ENCODE assay signal across 14 cellular contexts in the genomic region with DNA sequence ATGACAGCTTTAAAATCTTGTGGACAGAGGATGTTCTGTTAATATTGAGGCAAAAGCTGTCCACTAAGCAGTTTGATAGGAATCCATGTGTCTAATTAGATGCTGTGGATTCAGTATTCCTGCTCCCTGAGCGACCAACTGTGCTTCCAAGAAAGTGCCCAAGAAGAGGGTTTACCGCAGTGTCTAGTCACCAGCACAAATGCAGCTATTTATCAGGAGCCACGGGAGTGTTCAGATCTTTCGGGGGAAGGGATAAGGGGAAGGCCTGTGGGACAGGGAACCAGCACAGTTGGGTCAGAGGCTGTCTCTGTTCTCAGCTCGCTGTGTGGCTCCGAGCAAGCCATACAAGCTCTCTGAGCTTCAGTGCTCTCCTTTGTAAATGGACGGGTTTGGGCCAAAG.
A peak's percentile ranks its signal among the peaks of the same experiment; 100 is the strongest.
DNase-seq lines count a peak whose midpoint lies in the region; ATAC-seq, FAIRE-seq and TF ChIP-seq lines count a peak whose summit lies in the region.
"Had no signal": no experiment of that assay in that cellular context is flagged by ENCODE, and none has a peak within 500 bp of the region (broad histone marks: within the 10 kb centered on the region; RNA-seq: fewer than 3 reads in every experiment).

No MANE protein-coding gene starts in this region.

- H2BK120ac ChIP-seq in mesenchymal stem cell (ENCODE audit: low read depth, low read length) = no peak overlapping the region

- H3K9ac ChIP-seq in endothelial cell of umbilical vein (replicated peaks; ENCODE audit: extremely low read depth, insufficient read depth, low read length) (peak overlapping the region; percentile 91), mesenchymal stem cell (ENCODE audit: low read length) (peak overlapping the region; percentile 34), skeletal muscle satellite cell (ENCODE audit: low read depth, low read length) (peak overlapping the region; percentile 82)
- H3K9ac ChIP-seq: BLaER1 had no signal

- dilution Hi-C loops in endothelial cell of umbilical vein (cut with MboI; ENCODE audit: extremely low pct_ligation_motif_present, low sequenced_read_pairs) = no loop called here

- H3K4me1 ChIP-seq in endothelial cell of umbilical vein (ENCODE audit: control insufficient read depth, extremely low read depth, insufficient read depth, low read length) = peaks cover 54% of the 10 kb centered on the region
- peaks cover 47% of the 10 kb centered on the region for H3K4me1 ChIP-seq in mesenchymal stem cell (ENCODE audit: control insufficient read depth, insufficient read depth, low read depth, low read length)
- H3K4me1 ChIP-seq in skeletal muscle satellite cell (ENCODE audit: control insufficient read depth, insufficient read depth, low read length) = peaks cover 68% of the 10 kb centered on the region

- H3K4me2 ChIP-seq in endothelial cell of umbilical vein (ENCODE audit: insufficient read depth, low read length) = peak overlapping the region; percentile 16
- no peak overlapping the region for H3K4me2 ChIP-seq in mesenchymal stem cell (ENCODE audit: low read length, poor library complexity, severe bottlenecking)
- no peak overlapping the region for H3K4me2 ChIP-seq in skeletal muscle satellite cell (ENCODE audit: low read length)
- H3K4me2 ChIP-seq: BLaER1 had no signal

- H3K9me3 ChIP-seq in endothelial cell of umbilical vein (replicated peaks; ENCODE audit: control insufficient read depth, insufficient read depth, low read length) (peaks cover 9% of the 10 kb centered on the region), mesenchymal stem cell (ENCODE audit: control insufficient read depth, low read length) (peaks cover 12% of the 10 kb centered on the region), skeletal muscle satellite cell (replicated peaks; ENCODE audit: low read length) (peaks cover 12% of the 10 kb centered on the region)
- H3K9me3 ChIP-seq: BLaER1 had no signal

- H3K4me3 ChIP-seq in endothelial cell of umbilical vein (replicated peaks in 1 of 3; ENCODE audit: insufficient read depth in 1 of 3, low read depth in 1 of 3, low read length in 3 of 3) (no peak overlapping the region), mesenchymal stem cell (ENCODE audit: insufficient read depth in 1 of 2, low read depth in 1 of 2, low read length in 2 of 2) (peak overlapping the region in 1 of 2 experiments; percentile 19), skeletal muscle satellite cell (ENCODE audit: low read length) (no peak overlapping the region)
- H3K4me3 ChIP-seq: BLaER1 had no signal

- H2AFZ ChIP-seq in endothelial cell of umbilical vein (ENCODE audit: low read depth, low read length) (no peak overlapping the region), mesenchymal stem cell (ENCODE audit: low read depth, low read length) (no peak overlapping the region)

- no peak overlapping the region for H2BK15ac ChIP-seq in mesenchymal stem cell (ENCODE audit: low read depth, poor library complexity, severe bottlenecking)

- peaks cover 14% of the 10 kb centered on the region for H3K79me2 ChIP-seq in endothelial cell of umbilical vein (ENCODE audit: control insufficient read depth, insufficient read depth, low read length)

- FAIRE-seq in endothelial cell of umbilical vein (lab: Jason Lieb, UNC) = no peak

- H3K18ac ChIP-seq in mesenchymal stem cell (ENCODE audit: low read depth in 1 of 2, low read length in 2 of 2) = peak overlapping the region; percentile 2 to 79

- TF ChIP-seq CTCF in endothelial cell of umbilical vein (IDR thresholded peaks at IDR 0.05; ENCODE audit: extremely low read depth in 1 of 2, insufficient read depth in 1 of 2, low read depth in 1 of 2, low read length in 2 of 2) = no peak

- H3K27me3 ChIP-seq in endothelial cell of umbilical vein (ENCODE audit: control insufficient read depth in 2 of 2, insufficient read depth in 2 of 2, low read length in 2 of 2) (no peaks in the 10 kb centered on the region), mesenchymal stem cell (ENCODE audit: control insufficient read depth in 1 of 2, insufficient read depth in 1 of 2, low read length in 2 of 2) (no peaks in the 10 kb centered on the region), skeletal muscle satellite cell (ENCODE audit: control insufficient read depth, insufficient read depth, low read length) (no peaks in the 10 kb centered on the region)
- H3K27me3 ChIP-seq: BLaER1 had no signal

- WGBS in mesenchymal stem cell = 54% methylated on average over 6 of the region's 7 CpGs

- peak overlapping the region; percentile 40 for H4K91ac ChIP-seq in mesenchymal stem cell (ENCODE audit: low read length)

- peak overlapping the region in 1 of 2 experiments; percentile 5 for H3K4ac ChIP-seq in mesenchymal stem cell (ENCODE audit: low read depth in 1 of 2, low read length in 2 of 2)

- H3K23ac ChIP-seq in mesenchymal stem cell (ENCODE audit: low read length in 2 of 2) = no peak overlapping the region

- ATAC-seq in HG03457 (IDR thresholded peaks at IDR 0.05; ENCODE audit: unreplicated experiment) = no peak

- peaks cover 26% of the 10 kb centered on the region for H3K79me1 ChIP-seq in mesenchymal stem cell (replicated peaks; ENCODE audit: low read length, poor library complexity, severe bottlenecking)

- no peak overlapping the region for H3K14ac ChIP-seq in mesenchymal stem cell (ENCODE audit: low read length in 2 of 2)

- CTCF ChIA-PET in endothelial cell of umbilical vein (lab: Charles Lee) = interaction anchor here (0.9 to 6.5 kb wide), 9 partner anchors 37 to 180 kb away, joined by 3 to 212 read pairs (median 3); no protein-coding TSS in a partner anchor

- peaks cover 9 to 18% of the 10 kb centered on the region in 2 experiments for H3K36me3 ChIP-seq in endothelial cell of umbilical vein (ENCODE audit: control insufficient read depth in 2 of 2, extremely low read depth in 1 of 2, insufficient read depth in 2 of 2, low read length in 2 of 2)
- peaks cover 47 to 61% of the 10 kb centered on the region in 2 experiments for H3K36me3 ChIP-seq in mesenchymal stem cell (ENCODE audit: control insufficient read depth in 1 of 2, insufficient read depth in 2 of 2, low read depth in 1 of 2, low read length in 2 of 2)
- peaks cover 41% of the 10 kb centered on the region for H3K36me3 ChIP-seq in skeletal muscle satellite cell (ENCODE audit: insufficient read depth, low read length)

- intact Hi-C loops in endothelial cell of umbilical vein (cut with micrococcal nuclease) = loop anchor here (1.0 kb wide), 1 partner anchor 98 kb away; no protein-coding TSS in a partner anchor

- peak overlapping the region; percentile 28 for H2AK5ac ChIP-seq in mesenchymal stem cell (ENCODE audit: low read length, severe bottlenecking)

- TF ChIP-seq POLR2A in endothelial cell of umbilical vein (IDR thresholded peaks at IDR 0.05; ENCODE audit: low read depth, low read length) = no peak

- H3K9me1 ChIP-seq in endothelial cell of umbilical vein (replicated peaks; ENCODE audit: control insufficient read depth, extremely low read depth, insufficient read depth, low read length) = no peaks in the 10 kb centered on the region

- peak overlapping the region; percentile 8 for H4K8ac ChIP-seq in mesenchymal stem cell (ENCODE audit: low read length)

- peak overlapping the region in 1 of 2 experiments; percentile 45 for H2BK12ac ChIP-seq in mesenchymal stem cell (ENCODE audit: low read length in 2 of 2)

- BruUV-seq in endothelial cell of umbilical vein (replicated peaks; lab: Mats Ljungman, UMichigan) = TSS peak; percentile 14

- H3K27ac ChIP-seq in endothelial cell of umbilical vein (ENCODE audit: insufficient read depth, low read depth, low read length) (peak overlapping the region; percentile 97), mesenchymal stem cell (ENCODE audit: low read length, poor library complexity, severe bottlenecking) (peak overlapping the region; percentile 92)
- H3K27ac ChIP-seq: BLaER1 had no signal

- H4K20me1 ChIP-seq in endothelial cell of umbilical vein (replicated peaks; ENCODE audit: control insufficient read depth, extremely low read depth, insufficient read depth, low read length) = no peaks in the 10 kb centered on the region
- H4K20me1 ChIP-seq: BLaER1 had no signal

- DNase-seq in LHCN-M2 (ENCODE audit: low read depth) (peak; percentile 67), endothelial cell of umbilical vein (ENCODE audit: low read depth, low spot score) (no peak), mesenchymal stem cell (peak; percentile 63), activated gamma-delta T cell (lab: John Stamatoyannopoulos, UW) (no peak), NCI-H1694 (lab: John Stamatoyannopoulos, UW) (no peak), GOT3 (lab: John Stamatoyannopoulos, UW) (no peak)
- DNase-seq: activated CD4-positive, alpha-beta T cell treated with anti-CD3 and anti-CD28 coated beads, Interleukin-2, amount 10 ng/mL, durations not matched to agents 7 days and 5 days; activated naive CD4-positive, alpha-beta T cell; effector CD4-positive, alpha-beta T cell; Kasumi-1; NCI-H345 had no signal

- POLR2A ChIA-PET in endothelial cell of umbilical vein (lab: Charles Lee) = interaction anchor here (0.7 to 2.1 kb wide), 3 partner anchors 37 to 133 kb away, joined by 3 to 13 read pairs (median 3); a partner anchor contains a TSS

- H2BK5ac ChIP-seq in mesenchymal stem cell (ENCODE audit: low read depth, low read length, poor library complexity, severe bottlenecking) = no peak overlapping the region

TF ChIP-seq in endothelial cell of umbilical vein, 7 proteins besides CTCF, POLR2A, EP300 and RAD21:
- TF ChIP-seq, protein P1, sequence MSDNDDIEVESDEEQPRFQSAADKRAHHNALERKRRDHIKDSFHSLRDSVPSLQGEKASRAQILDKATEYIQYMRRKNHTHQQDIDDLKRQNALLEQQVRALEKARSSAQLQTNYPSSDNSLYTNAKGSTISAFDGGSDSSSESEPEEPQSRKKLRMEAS (IDR thresholded peaks at IDR 0.05; ENCODE audit: insufficient read depth, insufficient read length) = no peak
- no peak for TF ChIP-seq JUN (IDR thresholded peaks at IDR 0.05; ENCODE audit: borderline replicate concordance, insufficient read depth, insufficient read length, low read depth)
- TF ChIP-seq FOS (IDR thresholded peaks at IDR 0.05; ENCODE audit: borderline replicate concordance, insufficient read depth, low read length) = no peak
- no peak for TF ChIP-seq POLR2AphosphoS5 (IDR thresholded peaks at IDR 0.05; ENCODE audit: insufficient read depth, low read depth, low read length)
- no peak for TF ChIP-seq EZH2 (IDR thresholded peaks at IDR 0.05; ENCODE audit: borderline replicate concordance, low read depth, low read length, severe bottlenecking)
- no peak for TF ChIP-seq MYC (IDR thresholded peaks at IDR 0.05; ENCODE audit: low read depth, low read length)
- TF ChIP-seq GATA2 (IDR thresholded peaks at IDR 0.05; ENCODE audit: insufficient read depth, insufficient read length, low read depth, low read length) = no peak

Comparison
In these comparisons a context has a peak if more than half of its experiments do, and no peak if none do; other contexts are left out.
1. DNase-seq: peak in LHCN-M2 (single experiment) and mesenchymal stem cell (single experiment); none in endothelial cell of umbilical vein (single experiment), activated gamma-delta T cell (single experiment), NCI-H1694 (single experiment) and GOT3 (single experiment).
2. H3K9ac ChIP-seq: peak in every context shown above with its lines; median percentile 91 in endothelial cell of umbilical vein; 82 in skeletal muscle satellite cell; 34 in mesenchymal stem cell.